In the genomic region with DNA sequence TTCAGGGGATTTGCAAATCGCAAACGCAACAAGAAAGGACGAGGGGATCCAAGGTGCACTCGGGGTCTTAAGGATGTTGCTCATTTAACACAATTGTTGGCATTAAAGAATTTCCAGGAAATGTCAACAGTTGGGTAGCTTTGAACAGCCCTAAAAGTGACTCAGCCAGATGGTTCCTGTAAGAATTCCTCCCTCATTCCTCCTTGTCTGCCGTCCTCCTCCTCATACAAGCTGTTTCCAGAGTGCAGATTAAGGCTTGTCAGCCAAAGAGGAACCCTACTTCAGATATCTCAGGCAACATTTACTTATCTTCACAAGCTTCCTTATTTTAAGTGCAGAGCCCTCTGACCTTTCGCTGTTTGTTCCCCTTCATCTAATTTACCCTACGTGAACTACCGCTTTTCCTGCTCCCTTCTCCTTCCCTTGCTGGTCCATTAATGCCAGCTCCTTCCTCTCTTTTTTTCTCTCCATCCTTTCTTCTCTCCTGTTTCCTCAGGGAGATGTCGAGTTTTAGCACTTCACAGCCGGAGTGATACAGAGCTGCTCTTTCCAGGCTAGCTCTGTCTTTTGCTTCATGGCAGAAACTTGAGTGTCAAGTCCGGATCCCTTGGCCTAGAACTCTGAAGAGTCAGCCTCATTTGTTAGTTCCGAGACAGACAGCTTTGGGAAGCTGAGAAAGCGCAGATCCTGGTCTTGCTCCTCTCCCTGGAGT, we compare ENCODE assay signal across 8 cellular contexts. TPM values are rescaled to one million over a fixed set of nuclear protein-coding genes. Genes with fewer than 3 reads are reported as not detected.
A peak's percentile ranks its signal among the peaks of the same experiment; 100 is the strongest.
DNase-seq lines count a peak whose midpoint lies in the region; ATAC-seq and TF ChIP-seq lines count a peak whose summit lies in the region.

No MANE protein-coding gene starts in this region.

- TF ChIP-seq CTCF in GM23338 (conservative IDR thresholded peaks at IDR 0.05; ENCODE audit: low read depth in 2 of 2) (no peak), RWPE1 (conservative IDR thresholded peaks at IDR 0.05; ENCODE audit: low read depth) (no peak)

- DNase-seq in GM23338 (ENCODE audit: low spot score), result no peak
- no peak for DNase-seq in RWPE1 (ENCODE audit: low spot score)
- DNase-seq in fibroblast of gingiva (ENCODE audit: low read depth), result peak; percentile 29
- peak; percentile 73 for DNase-seq in pons (ENCODE audit: low spot score)
- DNase-seq in LoVo (ENCODE audit: low spot score), result no peak
- no peak for DNase-seq in COR-L47 (lab: John Stamatoyannopoulos, UW)

- no peaks in the 10 kb centered on the region for H3K79me2 ChIP-seq in GM23338 (replicated peaks; ENCODE audit: insufficient read depth)

- H3K4me3 ChIP-seq in GM23338, result no peak overlapping the region

- no peaks in the 10 kb centered on the region; the same call in 1 of the 2 replicates for H3K9me2 ChIP-seq in GM23338 (ENCODE audit: insufficient read depth)

- H3K27ac Mint-ChIP-seq in GM23338, result no peak overlapping the region; the same call in 1 of the 2 replicates

- no peaks in the 10 kb centered on the region for H3F3A ChIP-seq in GM23338 (replicated peaks; ENCODE audit: low read depth)

- peaks cover 50% of the 10 kb centered on the region for H3K4me1 Mint-ChIP-seq in GM23338

- POLR2A ChIA-PET in RWPE1 (lab: Yijun Ruan, JAX; ENCODE audit: low non-redundant PET), result interaction anchor here (0.6 kb wide), 1 partner anchor 1915 kb away, joined by 6 read pairs; no protein-coding TSS in a partner anchor

- H3K4me2 ChIP-seq in GM23338, result no peak overlapping the region

- H3K9me3 Mint-ChIP-seq in GM23338, result no peaks in the 10 kb centered on the region; the same call in 2 of the 3 replicates

- 0 out of 2 replicates have a peak overlapping the region, but pooled peaks have one; percentile 4 for H2AFZ ChIP-seq in GM23338

- peaks cover 3% of the 10 kb centered on the region for H3K27me3 Mint-ChIP-seq in GM23338 (ENCODE audit: insufficient read depth, low read depth, poor library complexity)

- CTCF ChIA-PET in RWPE1 (lab: Yijun Ruan, JAX), result interaction anchor here (1.2 kb wide), 1 partner anchor 22 kb away, joined by 3 read pairs; no protein-coding TSS in a partner anchor

- no peaks in the 10 kb centered on the region for H3K27me3 ChIP-seq in GM23338 (ENCODE audit: insufficient read depth)

- ATAC-seq in GM23338 (no peak), GM19328 (IDR thresholded peaks at IDR 0.05; ENCODE audit: unreplicated experiment) (no peak), GM21528 (IDR thresholded peaks at IDR 0.05; ENCODE audit: low FRiP score, unreplicated experiment) (no peak)

- H3K27ac ChIP-seq in GM23338 (ENCODE audit: low read depth), result no peak overlapping the region
- peak overlapping the region; percentile 57 for H3K27ac ChIP-seq in RWPE1

- no peak overlapping the region for H3K4me3 Mint-ChIP-seq in GM23338

- H4K20me1 ChIP-seq in GM23338 (replicated peaks; ENCODE audit: insufficient read depth), result no peaks in the 10 kb centered on the region

- peaks cover 36% of the 10 kb centered on the region for H3K4me1 ChIP-seq in GM23338 (ENCODE audit: insufficient read depth)

- H3K36me3 ChIP-seq in GM23338 (ENCODE audit: insufficient read depth), result no peaks in the 10 kb centered on the region

- H3K36me3 Mint-ChIP-seq in GM23338 (ENCODE audit: low read depth), result no peaks in the 10 kb centered on the region

TF ChIP-seq in GM23338, 12 proteins besides CTCF, POLR2A, EP300 and RAD21:
- TF ChIP-seq REST (IDR thresholded peaks at IDR 0.05; ENCODE audit: unreplicated experiment) (no peak), JUNB (IDR thresholded peaks at IDR 0.05; ENCODE audit: unreplicated experiment) (no peak), ZNF331 (CRISPR knock-in tag; IDR thresholded peaks at IDR 0.05; ENCODE audit: low read depth) (no peak), POLR2AphosphoS5 (IDR thresholded peaks at IDR 0.05; ENCODE audit: low read depth) (no peak), EZH2phosphoT487 (IDR thresholded peaks at IDR 0.05; ENCODE audit: unreplicated experiment) (no peak), STAT1 (IDR thresholded peaks at IDR 0.05; ENCODE audit: unreplicated experiment) (no peak)

RNA-seq across cellular contexts. Expression of gene TBC1D7, which starts 26.1 kb away (rescaled TPM):
- total RNA-seq in GM23338 (2014; rRNA removed; shearing (Covaris generic)), result 42.8 and 62.0 TPM in 2 replicates
- 57.7 and 70.4 TPM in 2 replicates for polyA plus RNA-seq in GM23338 (2016; fragmentation: Nextera tagmentation; extraction: Ambion mirVana)

Comparison
In these comparisons a context has a peak if more than half of its experiments do, and no peak if none do; other contexts are left out.
1. DNase-seq: peak in fibroblast of gingiva (single experiment) and pons (single experiment); none in GM23338 (single experiment), RWPE1 (single experiment), LoVo (single experiment) and COR-L47 (single experiment).